Comparison of ENCODE assay signal across 20 cellular contexts in the genomic region with DNA sequence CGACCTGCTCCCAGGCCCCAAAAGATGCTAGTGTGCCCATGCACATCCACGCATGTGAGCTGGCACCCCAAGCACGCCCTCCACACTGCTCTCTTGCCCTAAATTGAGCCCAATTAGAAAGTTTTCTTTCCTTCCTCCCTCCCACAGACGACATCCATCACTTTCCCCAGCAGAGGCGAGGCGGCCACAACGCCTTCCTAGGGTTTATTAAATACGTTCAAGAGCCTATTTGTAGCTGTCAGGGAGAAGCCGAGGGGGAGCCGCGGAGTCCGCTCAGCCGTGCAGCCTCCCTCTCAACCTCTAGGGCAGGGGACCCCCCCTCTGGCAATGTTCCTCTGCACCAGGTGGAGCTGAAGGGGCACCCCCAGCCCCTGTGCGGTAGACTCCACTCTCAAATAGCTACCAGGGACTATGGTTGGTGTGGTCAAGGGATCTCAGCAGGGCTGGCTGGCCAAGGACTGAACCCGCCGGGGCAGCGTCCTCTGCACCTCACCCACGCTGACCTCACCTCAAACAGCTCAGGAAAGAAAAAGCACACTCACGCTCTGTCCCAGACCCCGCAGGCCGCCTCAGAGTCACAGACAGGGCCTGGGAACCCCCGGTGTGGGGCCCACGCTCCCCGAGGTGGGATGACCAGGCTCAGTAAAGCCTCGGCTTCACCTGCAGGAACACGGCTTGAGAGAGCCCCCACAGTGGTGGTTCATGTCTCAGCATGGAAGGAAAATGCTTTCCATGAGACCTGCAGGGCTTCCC.
"Had no signal": no experiment of that assay in that cellular context is flagged by ENCODE, and none has a peak within 500 bp of the region (broad histone marks: within the 10 kb centered on the region; RNA-seq: fewer than 3 reads in every experiment).

No MANE protein-coding gene starts in this region.

- H3K9me3 Mint-ChIP-seq: activated CD8-positive, alpha-beta T cell treated with anti-CD3 and anti-CD28 coated beads for 36 hours; activated naive CD4-positive, alpha-beta T cell treated with anti-CD3 and anti-CD28 coated beads, Interleukin-2, amount 50 U/mL, for 72 hours; activated naive CD8-positive, alpha-beta T cell treated with anti-CD3 and anti-CD28 coated beads, Interleukin-2, amount 50 U/mL, for 24 hours had no signal

- H3K27me3 ChIP-seq: ascending aorta had no signal

- H3K27ac Mint-ChIP-seq: activated CD8-positive, alpha-beta T cell treated with anti-CD3 and anti-CD28 coated beads for 36 hours; activated naive CD4-positive, alpha-beta T cell treated with anti-CD3 and anti-CD28 coated beads, Interleukin-2, amount 50 U/mL, for 72 hours; activated naive CD8-positive, alpha-beta T cell treated with anti-CD3 and anti-CD28 coated beads, Interleukin-2, amount 50 U/mL, for 24 hours had no signal

- DNase-seq: activated CD4-positive, alpha-beta T cell treated with anti-CD3 and anti-CD28 coated beads, Interleukin-2, amount 50 U/mL, for 1 hour; activated CD4-positive, CD25-positive, alpha-beta regulatory T cell; activated CD8-positive, alpha-beta memory T cell treated with anti-CD3 and anti-CD28 coated beads, Interleukin-2, amount 50 U/mL, for 4 hours; activated CD8-positive, alpha-beta T cell treated with anti-CD3 and anti-CD28 coated beads for 36 hours; activated naive CD8-positive, alpha-beta T cell treated with anti-CD3 and anti-CD28 coated beads, Interleukin-2, amount 50 U/mL, for 24 hours; amniotic stem cell; body of pancreas; NCI-H1092; NCI-H1930; NCI-H345; NCI-H510A; NCI-H526 treated with DMSO at 0.1 percent for 48 hours; NCI-H82; SIG-M5; T-helper 2 cell; T1000 had no signal

- H3K4me3 ChIP-seq: ascending aorta, body of pancreas had no signal

- H3K36me3 Mint-ChIP-seq: activated naive CD4-positive, alpha-beta T cell treated with anti-CD3 and anti-CD28 coated beads, Interleukin-2, amount 50 U/mL, for 72 hours had no signal

- H3K9ac ChIP-seq: KMS-11 had no signal

- H3K36me3 ChIP-seq: ascending aorta had no signal

- H3K4me3 Mint-ChIP-seq: activated CD8-positive, alpha-beta T cell treated with anti-CD3 and anti-CD28 coated beads for 36 hours; activated naive CD8-positive, alpha-beta T cell treated with anti-CD3 and anti-CD28 coated beads, Interleukin-2, amount 50 U/mL, for 24 hours had no signal

- H3K9me3 ChIP-seq: ascending aorta, body of pancreas had no signal

- FAIRE-seq: TTC549 had no signal

- H3K27ac ChIP-seq: ascending aorta, body of pancreas, KMS-11 had no signal

- H3K4me1 Mint-ChIP-seq: activated naive CD8-positive, alpha-beta T cell treated with anti-CD3 and anti-CD28 coated beads, Interleukin-2, amount 50 U/mL, for 24 hours had no signal

- H3K4me2 ChIP-seq: KMS-11 had no signal

- ATAC-seq: activated CD8-positive, alpha-beta T cell treated with anti-CD3 and anti-CD28 coated beads for 36 hours; activated naive CD4-positive, alpha-beta T cell treated with anti-CD3 and anti-CD28 coated beads, Interleukin-2, amount 50 U/mL, for 72 hours; activated naive CD8-positive, alpha-beta T cell treated with anti-CD3 and anti-CD28 coated beads, Interleukin-2, amount 50 U/mL, for 24 hours; body of pancreas had no signal

- H3K4me1 ChIP-seq: ascending aorta, body of pancreas had no signal
